Comparison of ENCODE assay signal across 19 cellular contexts in genomic region chr9:137710751-137711150, GRCh38.
DNase-seq lines count a peak whose midpoint lies in the region; ATAC-seq and TF ChIP-seq lines count a peak whose summit lies in the region.
"Had no signal": no experiment of that assay in that cellular context is flagged by ENCODE, and none has a peak within 500 bp of the region (broad histone marks: within the 10 kb centered on the region; RNA-seq: fewer than 3 reads in every experiment).

No MANE protein-coding gene starts in this region.

- WGBS in gastroesophageal sphincter (ENCODE audit: low coverage in 1 of 2), 2 donors = 43 to 49% methylated on average over 2 to 12 of the region's 12 CpGs
- WGBS in ovary, 3 donors = 13 to 21% (median 20%) methylated on average over 12 of the region's 12 CpGs

- TF ChIP-seq POLR2A in gastroesophageal sphincter (IDR thresholded peaks at IDR 0.05) (no peak), ovary (IDR thresholded peaks at IDR 0.05) (no peak)

- ATAC-seq in Right ventricle myocardium inferior (no peak), gastroesophageal sphincter (peak; percentile 48), GM19324 (IDR thresholded peaks at IDR 0.05; ENCODE audit: low FRiP score, unreplicated experiment) (no peak)
- no peak for ATAC-seq in stimulated activated naive CD8-positive, alpha-beta T cell treated with anti-CD3 and anti-CD28 coated beads, Interleukin-15, Interleukin-2, amounts not matched to agents 100 U/mL and 50 U/mL, for 24 hours

- H3K4me3 ChIP-seq in cardiac muscle cell (no peak overlapping the region), gastroesophageal sphincter (no peak overlapping the region), ovary (no peak overlapping the region)
- H3K4me3 ChIP-seq: MG63 had no signal

- TF ChIP-seq CTCF in cardiac muscle cell (IDR thresholded peaks at IDR 0.05; ENCODE audit: low read depth, low read length) (no peak), gastroesophageal sphincter (IDR thresholded peaks at IDR 0.05) (no peak), ovary (IDR thresholded peaks at IDR 0.05) (no peak)

- H3K27ac Mint-ChIP-seq in activated CD4-positive, alpha-beta T cell treated with anti-CD3 and anti-CD28 coated beads, Interleukin-2, amount 10 ng/mL, durations not matched to agents 7 days and 5 days = no peak overlapping the region
- H3K27ac Mint-ChIP-seq: HFFc6 had no signal

- no peaks in the 10 kb centered on the region for H3K27me3 ChIP-seq in cardiac muscle cell
- no peaks in the 10 kb centered on the region for H3K27me3 ChIP-seq in gastroesophageal sphincter
- no peaks in the 10 kb centered on the region for H3K27me3 ChIP-seq in ovary
- H3K27me3 ChIP-seq: BE2C, MG63 had no signal

- H3K4me1 Mint-ChIP-seq in activated CD4-positive, alpha-beta T cell treated with anti-CD3 and anti-CD28 coated beads, Interleukin-2, amount 10 ng/mL, durations not matched to agents 7 days and 5 days = peaks cover 35% of the 10 kb centered on the region

- CTCF ChIA-PET in activated CD4-positive, alpha-beta T cell treated with anti-CD3 and anti-CD28 coated beads, Interleukin-2, amount 10 ng/mL, durations not matched to agents 7 days and 5 days (lab: Charles Lee) = no interaction called here

- peaks cover 38% of the 10 kb centered on the region for H3K36me3 Mint-ChIP-seq in activated CD4-positive, alpha-beta T cell treated with anti-CD3 and anti-CD28 coated beads, Interleukin-2, amount 10 ng/mL, durations not matched to agents 7 days and 5 days (ENCODE audit: low read depth)

- H3K27ac ChIP-seq in cardiac muscle cell (peak overlapping the region; percentile 45), gastroesophageal sphincter (peak overlapping the region in 1 of 4 donors; percentile 12), ovary (no peak overlapping the region)
- H3K27ac ChIP-seq: 22Rv1 had no signal

- DNase-seq in cardiac muscle cell (ENCODE audit: low read depth in 1 of 2, low spot score in 1 of 2) = peak in 1 of 2 donors; percentile 29
- no peak for DNase-seq in Right ventricle myocardium inferior (ENCODE audit: missing footprints)
- DNase-seq in ovary = peak in 4 of 5 donors; percentile 45 to 61 (median 46)
- DNase-seq in COR-L47 (lab: John Stamatoyannopoulos, UW) = no peak
- DNase-seq in stimulated activated naive CD8-positive, alpha-beta T cell treated with anti-CD3 and anti-CD28 coated beads, Interleukin-15, Interleukin-2, amounts not matched to agents 100 U/mL and 50 U/mL, for 24 hours = no peak
- DNase-seq in activated CD4-positive, alpha-beta T cell treated with anti-CD3 and anti-CD28 coated beads, Interleukin-2, amount 10 ng/mL, durations not matched to agents 7 days and 5 days = no peak
- DNase-seq: BE2C; CD4-positive, alpha-beta memory T cell; DMS79; HFFc6; Karpas-422; MG63; NCI-H1105; NCI-H187; NCI-H226; NCI-H524 treated with DMSO at 0.1 percent for 48 hours had no signal

- intact Hi-C loops in Right ventricle myocardium inferior (cut with DNase I) = no loop called here
- intact Hi-C loops in ovary (cut with DNase I) = no loop called here

- TF ChIP-seq EP300 in gastroesophageal sphincter (IDR thresholded peaks at IDR 0.05) = no peak
- TF ChIP-seq EP300 in ovary (IDR thresholded peaks at IDR 0.05) = no peak

- POLR2A ChIA-PET in activated CD4-positive, alpha-beta T cell treated with anti-CD3 and anti-CD28 coated beads, Interleukin-2, amount 10 ng/mL, durations not matched to agents 7 days and 5 days (lab: Charles Lee) = no interaction called here

- H3K9me3 ChIP-seq in cardiac muscle cell (ENCODE audit: low read depth) (no peaks in the 10 kb centered on the region), gastroesophageal sphincter (no peaks in the 10 kb centered on the region), ovary (no peaks in the 10 kb centered on the region)

- peaks cover 23% of the 10 kb centered on the region for H3K9me3 Mint-ChIP-seq in activated CD4-positive, alpha-beta T cell treated with anti-CD3 and anti-CD28 coated beads, Interleukin-2, amount 10 ng/mL, durations not matched to agents 7 days and 5 days

- H3K4me3 Mint-ChIP-seq in activated CD4-positive, alpha-beta T cell treated with anti-CD3 and anti-CD28 coated beads, Interleukin-2, amount 10 ng/mL, durations not matched to agents 7 days and 5 days = no peak overlapping the region
- H3K4me3 Mint-ChIP-seq: HFFc6 had no signal

- H3K36me3 ChIP-seq in cardiac muscle cell (peaks cover 5% of the 10 kb centered on the region), gastroesophageal sphincter (peaks cover 0 to 20% of the 10 kb centered on the region in 2 donors), ovary (no peaks in the 10 kb centered on the region)

- H3K4me1 ChIP-seq in cardiac muscle cell (ENCODE audit: low read depth) (no peaks in the 10 kb centered on the region), gastroesophageal sphincter (peaks cover 0 to 55% (median 5%) of the 10 kb centered on the region in 3 donors), ovary (ENCODE audit: insufficient read depth) (peaks cover 20% of the 10 kb centered on the region)
- H3K4me1 ChIP-seq: BE2C had no signal

- H3K27me3 Mint-ChIP-seq in activated CD4-positive, alpha-beta T cell treated with anti-CD3 and anti-CD28 coated beads, Interleukin-2, amount 10 ng/mL, durations not matched to agents 7 days and 5 days = no peaks in the 10 kb centered on the region
- H3K27me3 Mint-ChIP-seq: CD4-positive, alpha-beta memory T cell had no signal

Comparison
In these comparisons a context has a peak if more than half of its experiments do, and no peak if none do; other contexts are left out.
1. DNase-seq: peak in ovary (4 of 5); none in Right ventricle myocardium inferior (single experiment), COR-L47 (single experiment), stimulated activated naive CD8-positive, alpha-beta T cell treated with anti-CD3 and anti-CD28 coated beads, Interleukin-15, Interleukin-2, amounts not matched to agents 100 U/mL and 50 U/mL, for 24 hours (single experiment) and activated CD4-positive, alpha-beta T cell treated with anti-CD3 and anti-CD28 coated beads, Interleukin-2, amount 10 ng/mL, durations not matched to agents 7 days and 5 days (single experiment).